In genomic region chr6:34447915-34448314, GRCh38 we compare ENCODE assay signal across 1 cellular context.
TF ChIP-seq lines count a peak whose summit lies in the region.

No MANE protein-coding gene starts in this region.

TF ChIP-seq in HCT116, 20 proteins besides CTCF, POLR2A, EP300 and RAD21 (continued from another document):
- TF ChIP-seq REST (IDR thresholded peaks at IDR 0.05; ENCODE audit: low read depth) (no peak), SIN3A (IDR thresholded peaks at IDR 0.05; ENCODE audit: low read depth) (no peak)
